9 cellular contexts compared by ENCODE assay signal in the genomic region with DNA sequence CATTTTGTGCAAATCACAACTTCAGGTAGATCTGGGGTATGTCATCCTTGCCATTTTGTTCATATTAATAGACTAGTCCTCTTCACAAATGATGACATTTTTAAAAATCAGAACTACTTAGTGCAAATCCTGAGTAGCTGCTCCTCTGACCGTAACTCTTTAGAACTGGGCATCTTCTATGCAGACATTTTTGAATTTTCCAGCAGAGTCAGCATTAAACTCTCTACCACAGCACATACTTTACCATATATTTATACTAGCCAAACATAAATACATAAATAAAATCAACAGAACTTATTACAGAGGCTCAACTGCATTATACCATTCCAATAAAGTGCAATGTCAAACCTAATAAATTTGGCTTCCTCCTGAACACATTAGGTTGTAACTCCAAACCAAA. TPM values are rescaled to one million over a fixed set of nuclear protein-coding genes. Genes with fewer than 3 reads are reported as not detected.
"Had no signal": no experiment of that assay in that cellular context is flagged by ENCODE, and none has a peak within 500 bp of the region (broad histone marks: within the 10 kb centered on the region; RNA-seq: fewer than 3 reads in every experiment).

No MANE protein-coding gene starts in this region.

- H3K27ac ChIP-seq: HL-60, KMS-11 had no signal

- DNase-seq: KBM-7, KG1 had no signal

- FAIRE-seq: HTR-8/SVneo, K562 had no signal

- ATAC-seq: K562 had no signal

- H3K4me2 ChIP-seq: KMS-11 had no signal

- H3K9ac ChIP-seq: KMS-11 had no signal

- H3K4me3 ChIP-seq: K562 had no signal

RNA-seq across cellular contexts. Expression of gene SLITRK2, which starts 4.5 kb away (rescaled TPM):
- total RNA-seq: HT-29, HT1080, K562 had no signal
- polyA plus RNA-seq: IgD-negative memory B cell, K562 had no signal
